14 cellular contexts compared by ENCODE assay signal in genomic region chr11:121740902-121741301, GRCh38.
A peak's percentile ranks its signal among the peaks of the same experiment; 100 is the strongest.
DNase-seq lines count a peak whose midpoint lies in the region; ATAC-seq and TF ChIP-seq lines count a peak whose summit lies in the region.
"Had no signal": no experiment of that assay in that cellular context is flagged by ENCODE, and none has a peak within 500 bp of the region (broad histone marks: within the 10 kb centered on the region; RNA-seq: fewer than 3 reads in every experiment).

No MANE protein-coding gene starts in this region.

- H3K9ac ChIP-seq in colonic mucosa (ENCODE audit: low read depth in 2 of 2, low read length in 2 of 2) = no peak overlapping the region
- H3K9ac ChIP-seq in mucosa of rectum (ENCODE audit: low read depth in 1 of 2, low read length in 2 of 2) = no peak overlapping the region

- no peaks in the 10 kb centered on the region for H3K27me3 ChIP-seq in Peyer's patch
- no peaks in the 10 kb centered on the region for H3K27me3 ChIP-seq in colonic mucosa
- no peaks in the 10 kb centered on the region for H3K27me3 ChIP-seq in mucosa of rectum (ENCODE audit: control insufficient read depth in 2 of 2, insufficient read depth in 2 of 2, low read length in 2 of 2)
- H3K27me3 ChIP-seq in HAP-1 (ENCODE audit: low read depth) = no peaks in the 10 kb centered on the region

- no peak for DNase-seq in Peyer's patch
- DNase-seq in colonic mucosa = no peak
- DNase-seq in NK-92 treated with Interleukin-12 subunit alpha and Interleukin-12 subunit beta, amount 100 ng/mL, for 24 hours (lab: John Stamatoyannopoulos, UW) = no peak
- no peak for DNase-seq in HAP-1 (ENCODE audit: low spot score in 2 of 2)
- DNase-seq: activated CD4-positive, alpha-beta T cell treated with anti-CD3 and anti-CD28 coated beads, Interleukin-2, amount 10 ng/mL, durations not matched to agents 7 days and 5 days; foreskin melanocyte; GF-D8; NCI-H1105; NCI-H2171 treated with DMSO at 0.1 percent for 48 hours; occipital lobe had no signal

- intact Hi-C loops in colonic mucosa (cut with DNase I) = no loop called here

- H3K9me3 ChIP-seq in Peyer's patch (no peaks in the 10 kb centered on the region), colonic mucosa (no peaks in the 10 kb centered on the region), mucosa of rectum (ENCODE audit: control insufficient read depth in 2 of 2, low read length in 2 of 2) (no peaks in the 10 kb centered on the region), HAP-1 (peaks cover 2% of the 10 kb centered on the region; the same call in 1 of the 2 replicates)

- H3K4me1 ChIP-seq in Peyer's patch (no peaks in the 10 kb centered on the region), colonic mucosa (no peaks in the 10 kb centered on the region), mucosa of rectum (ENCODE audit: control insufficient read depth in 2 of 2, insufficient read depth in 2 of 2, low read length in 2 of 2) (no peaks in the 10 kb centered on the region), HAP-1 (no peaks in the 10 kb centered on the region)

- in situ Hi-C loops in HAP-1 (cut with MboI; ENCODE audit: low sequenced_read_pairs) = no loop called here

- no peak for ATAC-seq in HG03196 (IDR thresholded peaks at IDR 0.05; ENCODE audit: unreplicated experiment)
- ATAC-seq: K562 had no signal

- no peak for TF ChIP-seq CTCF in Peyer's patch (IDR thresholded peaks at IDR 0.05)
- no peak for TF ChIP-seq CTCF in colonic mucosa (IDR thresholded peaks at IDR 0.05)

- H3K27ac ChIP-seq in Peyer's patch (peak overlapping the region in 3 of 4 donors; percentile 23 to 70 (median 35)), colonic mucosa (peak overlapping the region; percentile 46), mucosa of rectum (ENCODE audit: low read depth in 2 of 2, low read length in 2 of 2) (peak overlapping the region; percentile 26 to 45), temporal lobe (ENCODE audit: low read depth, low read length) (peak overlapping the region; percentile 86)

- no peak for TF ChIP-seq POLR2A in Peyer's patch (IDR thresholded peaks at IDR 0.05)

- H3K4me3 ChIP-seq in Peyer's patch = no peak overlapping the region
- no peak overlapping the region for H3K4me3 ChIP-seq in colonic mucosa
- H3K4me3 ChIP-seq in mucosa of rectum (ENCODE audit: low read length in 2 of 2) = no peak overlapping the region
- H3K4me3 ChIP-seq in HAP-1 = no peak overlapping the region
- H3K4me3 ChIP-seq: K562 had no signal

- no peaks in the 10 kb centered on the region for H3K36me3 ChIP-seq in Peyer's patch
- H3K36me3 ChIP-seq in colonic mucosa = no peaks in the 10 kb centered on the region
- H3K36me3 ChIP-seq in mucosa of rectum (ENCODE audit: control insufficient read depth in 2 of 2, insufficient read depth in 2 of 2, low read length in 2 of 2) = no peaks in the 10 kb centered on the region
- no peaks in the 10 kb centered on the region for H3K36me3 ChIP-seq in HAP-1 (replicated peaks)

Comparison
In these comparisons a context has a peak if more than half of its experiments do, and no peak if none do; other contexts are left out.
1. H3K27ac ChIP-seq: peak in every context shown above with its lines; median percentile 86 in temporal lobe; 46 in colonic mucosa; 36 in mucosa of rectum; 35 in Peyer's patch.